In the genomic region with DNA sequence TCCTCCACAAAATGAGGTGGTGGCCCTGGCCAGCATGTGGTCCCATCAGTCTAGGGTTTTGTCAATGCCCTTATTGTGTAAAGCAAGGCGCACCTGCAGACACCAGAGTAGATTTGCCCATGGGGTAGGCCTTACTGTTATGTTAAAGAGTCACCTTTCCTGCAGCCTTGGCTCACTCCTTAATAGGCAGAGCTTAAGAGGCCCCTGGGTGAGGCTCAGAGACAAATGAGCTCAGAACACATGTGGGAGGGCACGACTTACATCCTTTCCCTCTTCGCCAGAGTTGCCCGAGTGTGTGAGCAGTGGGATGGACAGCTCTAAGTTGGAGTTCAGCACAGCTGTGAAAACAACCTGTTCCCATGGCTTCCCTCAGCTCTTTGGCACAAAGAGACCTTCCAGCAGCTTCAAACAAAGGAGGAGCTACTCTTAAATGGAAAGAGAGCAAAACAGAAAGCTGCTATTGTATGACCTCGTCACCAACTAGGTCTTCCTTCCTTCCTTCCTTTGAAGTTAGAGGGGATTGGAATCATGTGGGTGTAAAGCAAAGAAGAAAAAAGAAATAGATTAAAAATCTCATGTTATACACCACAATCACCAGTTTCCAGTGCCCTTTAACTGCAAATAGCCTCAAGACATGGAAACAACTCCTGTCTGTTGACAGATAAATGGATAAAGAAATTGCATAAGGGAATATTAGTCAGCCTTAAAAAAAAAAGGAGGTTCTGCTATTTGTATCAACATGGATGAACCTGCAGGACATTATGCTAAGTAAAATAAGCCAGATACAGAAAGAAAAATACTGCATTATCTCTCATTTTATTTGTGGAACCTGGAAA, we compare ENCODE assay signal across 8 cellular contexts. TPM values are rescaled to one million over a fixed set of nuclear protein-coding genes. Genes with fewer than 3 reads are reported as not detected.
DNase-seq lines count a peak whose midpoint lies in the region; ATAC-seq and TF ChIP-seq lines count a peak whose summit lies in the region.

No MANE protein-coding gene starts in this region.

- H3K56ac ChIP-seq in IMR-90 (ENCODE audit: extremely low read depth, insufficient read depth, low read length), result no peak overlapping the region

- no peak overlapping the region for H4K91ac ChIP-seq in IMR-90 (ENCODE audit: insufficient read depth, low read depth, low read length)

- no peak overlapping the region for H3K18ac ChIP-seq in IMR-90 (ENCODE audit: low read depth, low read length)

- H2BK120ac ChIP-seq in IMR-90 (ENCODE audit: low read depth, low read length), result no peak overlapping the region

- DNase-seq in IMR-90 (peak; percentile 83), fibroblast of the aortic adventitia (ENCODE audit: low read depth) (peak; percentile 79), psoas muscle (no peak), caudate nucleus (lab: John Stamatoyannopoulos, UW) (no peak), NCI-H774 (lab: John Stamatoyannopoulos, UW) (no peak), hippocampal formation (lab: John Stamatoyannopoulos, UW) (no peak)
- DNase-seq in activated CD4-positive, alpha-beta T cell treated with anti-CD3 and anti-CD28 coated beads, Interleukin-2, amount 10 ng/mL, durations not matched to agents 24 days and 14 days, result peak; percentile 74

- H3K27ac Mint-ChIP-seq in activated CD4-positive, alpha-beta T cell treated with anti-CD3 and anti-CD28 coated beads, Interleukin-2, amount 10 ng/mL, durations not matched to agents 24 days and 14 days, result peak overlapping the region; percentile 96

- H4K8ac ChIP-seq in IMR-90 (ENCODE audit: low read depth in 2 of 2, low read length in 2 of 2), result no peak overlapping the region

- no peak for TF ChIP-seq RAD21 in IMR-90 (IDR thresholded peaks at IDR 0.05; ENCODE audit: low read length)

- H3K36me3 ChIP-seq in IMR-90 (ENCODE audit: control insufficient read depth, insufficient read depth, low read length), result no peaks in the 10 kb centered on the region
- no peaks in the 10 kb centered on the region for H3K36me3 ChIP-seq in psoas muscle (ENCODE audit: insufficient read depth in 1 of 2, low read depth in 1 of 2)

- H3K79me1 ChIP-seq in IMR-90 (ENCODE audit: low read depth in 1 of 2, low read length in 2 of 2), result no peaks in the 10 kb centered on the region

- dilution Hi-C loops in IMR-90 (cut with HindIII; ENCODE audit: low sequenced_read_pairs, unreplicated experiment), result no loop called here

- peak overlapping the region; percentile 18 for H2AFZ ChIP-seq in IMR-90 (replicated peaks; ENCODE audit: low read length, poor library complexity)

- H3K9me3 Mint-ChIP-seq in activated CD4-positive, alpha-beta T cell treated with anti-CD3 and anti-CD28 coated beads, Interleukin-2, amount 10 ng/mL, durations not matched to agents 24 days and 14 days, result no peaks in the 10 kb centered on the region

- H3K4me3 Mint-ChIP-seq in activated CD4-positive, alpha-beta T cell treated with anti-CD3 and anti-CD28 coated beads, Interleukin-2, amount 10 ng/mL, durations not matched to agents 24 days and 14 days, result peak overlapping the region; percentile 82

- H2AK5ac ChIP-seq in IMR-90 (ENCODE audit: low read depth, low read length), result no peak overlapping the region

- no peak overlapping the region for H3K9ac ChIP-seq in IMR-90 (ENCODE audit: low read depth, low read length)

- no peak overlapping the region for H4K5ac ChIP-seq in IMR-90 (ENCODE audit: low read depth, low read length)

- no peak overlapping the region for H2BK20ac ChIP-seq in IMR-90 (ENCODE audit: low read depth, low read length)

- no peaks in the 10 kb centered on the region for H3K9me3 ChIP-seq in IMR-90 (ENCODE audit: control insufficient read depth, insufficient read depth, low read length)
- no peaks in the 10 kb centered on the region for H3K9me3 ChIP-seq in psoas muscle

- WGBS in IMR-90 (ENCODE audit: extremely low coverage in 2 of 2, insufficient read length in 1 of 2), 2 experiments, result 100% methylated on average over 1 of the region's 5 CpGs; no CpG with 5 or more reads in 1 of the 2 experiments
- 32 to 41% (median 36%) methylated on average over 5 of the region's 5 CpGs for WGBS in psoas muscle, 3 donors

- no peak overlapping the region for H3K14ac ChIP-seq in IMR-90 (replicated peaks; ENCODE audit: low read depth, low read length)

- POLR2A ChIA-PET in IMR-90 (lab: Charles Lee; ENCODE audit: unreplicated experiment), result no interaction called here

- H3K4me1 ChIP-seq in IMR-90 (ENCODE audit: control insufficient read depth, insufficient read depth, low read length) (peaks cover 2% of the 10 kb centered on the region; the same call in 1 of the 2 replicates), psoas muscle (peaks cover 25% of the 10 kb centered on the region)

- H3K4me2 ChIP-seq in IMR-90 (ENCODE audit: low read depth, low read length), result no peak overlapping the region

- H4K20me1 ChIP-seq in IMR-90 (ENCODE audit: insufficient read depth, low read length), result no peaks in the 10 kb centered on the region

- H2BK15ac ChIP-seq in IMR-90 (ENCODE audit: low read depth, low read length), result no peak overlapping the region

- intact Hi-C loops in IMR-90 (cut with micrococcal nuclease), result no loop called here
- intact Hi-C loops in activated CD4-positive, alpha-beta T cell treated with anti-CD3 and anti-CD28 coated beads, Interleukin-2, amount 10 ng/mL, durations not matched to agents 24 days and 14 days (cut with micrococcal nuclease), result loop anchor here (2.0 to 5.0 kb wide), 3 partner anchors 22 to 62 kb away; no protein-coding TSS in a partner anchor
- intact Hi-C loops in psoas muscle (cut with DNase I), result no loop called here

- no peaks in the 10 kb centered on the region for H3K36me3 Mint-ChIP-seq in activated CD4-positive, alpha-beta T cell treated with anti-CD3 and anti-CD28 coated beads, Interleukin-2, amount 10 ng/mL, durations not matched to agents 24 days and 14 days (ENCODE audit: low read depth)

- H3K4me3 ChIP-seq in IMR-90 (ENCODE audit: insufficient read depth, low read depth, low read length), result no peak overlapping the region
- no peak overlapping the region for H3K4me3 ChIP-seq in fibroblast of the aortic adventitia (ENCODE audit: low read depth, low read length)
- no peak overlapping the region for H3K4me3 ChIP-seq in psoas muscle

- H2BK5ac ChIP-seq in IMR-90 (ENCODE audit: low read depth, low read length, poor library complexity, severe bottlenecking), result no peak overlapping the region

- TF ChIP-seq POLR2A in IMR-90 (IDR thresholded peaks at IDR 0.05; ENCODE audit: low read depth, low read length), result no peak

- no peak overlapping the region for H3K4ac ChIP-seq in IMR-90 (ENCODE audit: low read depth, low read length)

- CTCF ChIA-PET in IMR-90 (lab: Yijun Ruan, JAX), result no interaction called here

- H3K27me3 ChIP-seq in IMR-90 (ENCODE audit: control insufficient read depth, insufficient read depth, low read length) (no peaks in the 10 kb centered on the region), psoas muscle (ENCODE audit: insufficient read depth in 3 of 3, low read length in 2 of 3) (no peaks in the 10 kb centered on the region)

- no peaks in the 10 kb centered on the region for H3K27me3 Mint-ChIP-seq in activated CD4-positive, alpha-beta T cell treated with anti-CD3 and anti-CD28 coated beads, Interleukin-2, amount 10 ng/mL, durations not matched to agents 24 days and 14 days

- H3K23ac ChIP-seq in IMR-90 (ENCODE audit: low read depth, low read length), result no peak overlapping the region

- no TSS peak for BruUV-seq in IMR-90 (replicated peaks; lab: Mats Ljungman, UMichigan)

- in situ Hi-C loops in IMR-90 (cut with MboI; ENCODE audit: low sequenced_read_pairs), result no loop called here

- TF ChIP-seq CTCF in IMR-90 (conservative IDR thresholded peaks at IDR 0.05; ENCODE audit: low read depth, low read length) (no peak), fibroblast of the aortic adventitia (IDR thresholded peaks at IDR 0.05; ENCODE audit: insufficient read depth, low read length) (no peak), psoas muscle (IDR thresholded peaks at IDR 0.05) (no peak)

- no peaks in the 10 kb centered on the region for H3K9me1 ChIP-seq in IMR-90 (ENCODE audit: insufficient read depth, low read length)

- no peak overlapping the region for H2AK9ac ChIP-seq in IMR-90 (replicated peaks; ENCODE audit: low read depth, low read length, poor library complexity)

- peaks cover 21% of the 10 kb centered on the region for H3K4me1 Mint-ChIP-seq in activated CD4-positive, alpha-beta T cell treated with anti-CD3 and anti-CD28 coated beads, Interleukin-2, amount 10 ng/mL, durations not matched to agents 24 days and 14 days

- no peak overlapping the region for H3K27ac ChIP-seq in IMR-90 (ENCODE audit: insufficient read depth, low read length)
- H3K27ac ChIP-seq in psoas muscle, result peak overlapping the region; percentile 50
- H3K27ac ChIP-seq in caudate nucleus (ENCODE audit: low read depth, low read length), result no peak overlapping the region

- peak; percentile 40; the same call in 1 of the 2 replicates for ATAC-seq in IMR-90 (ENCODE audit: low read depth)
- no peak for ATAC-seq in psoas muscle
- ATAC-seq in HG02571 (IDR thresholded peaks at IDR 0.05; ENCODE audit: unreplicated experiment), result no peak

TF ChIP-seq in IMR-90, 13 proteins besides CTCF, POLR2A, EP300 and RAD21 (continues in another document):
- no peak for TF ChIP-seq BHLHE40 (IDR thresholded peaks at IDR 0.05; ENCODE audit: low read depth, low read length)
- no peak for TF ChIP-seq RFX5 (IDR thresholded peaks at IDR 0.05; ENCODE audit: low read depth, low read length)
- TF ChIP-seq SMC3 (IDR thresholded peaks at IDR 0.05; ENCODE audit: low read depth, low read length), result no peak
- no peak for TF ChIP-seq NFE2L2 (IDR thresholded peaks at IDR 0.05; ENCODE audit: low read depth, low read length)
- no peak for TF ChIP-seq FOS (IDR thresholded peaks at IDR 0.05; ENCODE audit: low read depth, low read length)
- no peak for TF ChIP-seq MAFK (IDR thresholded peaks at IDR 0.05; ENCODE audit: low read depth, low read length)
- no peak for TF ChIP-seq USF2 (IDR thresholded peaks at IDR 0.05; ENCODE audit: low read depth, low read length)
- no peak for TF ChIP-seq MXI1 (IDR thresholded peaks at IDR 0.05; ENCODE audit: borderline replicate concordance, low read depth, low read length)

RNA-seq across cellular contexts. Expression of gene XPNPEP1, which starts 11.9 kb away (rescaled TPM):
- total RNA-seq in IMR-90 (2012; rRNA removed) (136 and 164 TPM in 2 replicates), fibroblast of the aortic adventitia (ENCODE audit: low replicate concordance) (103 and 253 TPM in 2 replicates), psoas muscle (10 to 100 TPM; 34.9 to 62.3 (median 43.8) TPM)
- polyA plus RNA-seq in IMR-90 (2012; rRNA removed) (311 and 378 TPM in 2 replicates), psoas muscle (10 to 100 TPM; 22.6 to 37.3 (median 29.1) TPM)
- polyA plus RNA-seq in IMR-90 (2012; cell fraction: cytosol; rRNA removed), result 71.3 and 117 TPM in 2 replicates
- polyA plus RNA-seq in IMR-90 (2012; cell fraction: nucleus; rRNA removed; ENCODE audit: low replicate concordance), result 84.0 and 137 TPM in 2 replicates
- 98.9 and 105 TPM in 2 replicates for total RNA-seq in activated CD4-positive, alpha-beta T cell treated with anti-CD3 and anti-CD28 coated beads, Interleukin-2, amount 10 ng/mL, durations not matched to agents 24 days and 14 days

Comparison
In these comparisons a context has a peak if more than half of its experiments do, and no peak if none do; other contexts are left out.
1. DNase-seq: peak in IMR-90 (single experiment), activated CD4-positive, alpha-beta T cell treated with anti-CD3 and anti-CD28 coated beads, Interleukin-2, amount 10 ng/mL, durations not matched to agents 24 days and 14 days (single experiment) and fibroblast of the aortic adventitia (single experiment); none in psoas muscle (0 of 2), caudate nucleus (0 of 61), NCI-H774 (single experiment) and hippocampal formation (0 of 2).